In the genomic region with DNA sequence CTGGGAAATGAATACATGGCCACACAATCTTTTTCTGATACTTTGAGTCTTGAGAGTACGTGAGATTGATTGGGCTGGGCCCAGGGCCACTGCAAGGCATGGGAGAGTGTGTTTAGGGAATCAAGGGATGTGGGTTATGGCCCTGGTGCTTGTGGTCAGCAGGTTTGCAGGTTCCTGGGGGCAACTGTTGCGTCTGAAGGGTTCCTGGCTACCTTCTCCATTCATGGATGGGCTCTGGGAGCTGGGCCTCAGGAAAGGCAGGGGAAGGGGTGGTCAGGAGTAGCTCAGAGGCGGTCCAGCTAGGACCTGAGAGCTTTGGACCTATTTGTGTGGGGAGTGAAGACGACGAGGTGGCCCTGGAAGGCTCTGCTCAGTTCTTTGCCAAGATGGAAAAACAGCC, we compare ENCODE assay signal across 27 cellular contexts. TPM values are rescaled to one million over a fixed set of nuclear protein-coding genes. Genes with fewer than 3 reads are reported as not detected.
"Had no signal": no experiment of that assay in that cellular context is flagged by ENCODE, and none has a peak within 500 bp of the region (broad histone marks: within the 10 kb centered on the region; RNA-seq: fewer than 3 reads in every experiment).

No MANE protein-coding gene starts in this region.

- ATAC-seq: foreskin keratinocyte; lower lobe of right lung; natural killer cell treated with Interleukin-12 subunit alpha and Interleukin-12 subunit beta and Interleukin-15 and Interleukin-18, amount 100 ng/mL, for 72 hours; psoas muscle; right lobe of liver; stimulated activated naive B cell treated with anti-CD40 and anti-IgM and Interleukin-4, amounts not matched to agents 10 μg/mL and 1 μg/mL and 100 μg/mL, for 72 hours; stimulated activated naive CD8-positive, alpha-beta T cell treated with anti-CD3 and anti-CD28 coated beads, Interleukin-15, amount 100 ng/mL, for 72 hours had no signal

- H3K9me3 ChIP-seq: colonic mucosa, left ventricle myocardium inferior, lower lobe of right lung, psoas muscle, right lobe of liver, spleen, thoracic aorta, transverse colon had no signal

- FAIRE-seq: endothelial cell of umbilical vein, keratinocyte had no signal

- H3K36me3 ChIP-seq: colonic mucosa, left ventricle myocardium inferior, lower lobe of right lung, right lobe of liver, spleen, thoracic aorta, transverse colon had no signal

- H3K4me1 ChIP-seq: colonic mucosa, foreskin keratinocyte, lower lobe of right lung, psoas muscle, right lobe of liver, transverse colon had no signal

- H3K36me3 Mint-ChIP-seq: natural killer cell treated with Interleukin-12 subunit alpha and Interleukin-12 subunit beta and Interleukin-15 and Interleukin-18, amount 100 ng/mL, for 72 hours; stimulated activated naive B cell treated with anti-CD40 and anti-IgM and Interleukin-4, amounts not matched to agents 10 μg/mL and 1 μg/mL and 100 μg/mL, for 72 hours had no signal

- H3K27me3 ChIP-seq: colonic mucosa, right lobe of liver, transverse colon had no signal

- H3K4me3 Mint-ChIP-seq: endodermal cell; immature natural killer cell; memory B cell; natural killer cell treated with Interleukin-12 subunit alpha and Interleukin-12 subunit beta and Interleukin-15 and Interleukin-18, amount 100 ng/mL, for 72 hours; stimulated activated naive B cell treated with anti-CD40 and anti-IgM and Interleukin-4, amounts not matched to agents 10 μg/mL and 1 μg/mL and 100 μg/mL, for 72 hours; stimulated activated naive CD8-positive, alpha-beta T cell treated with anti-CD3 and anti-CD28 coated beads, Interleukin-15, amount 100 ng/mL, for 72 hours had no signal

- H3K27me3 Mint-ChIP-seq: natural killer cell treated with Interleukin-12 subunit alpha and Interleukin-12 subunit beta and Interleukin-15 and Interleukin-18, amount 100 ng/mL, for 72 hours; stimulated activated naive CD8-positive, alpha-beta T cell treated with anti-CD3 and anti-CD28 coated beads, Interleukin-15, amount 100 ng/mL, for 72 hours had no signal

- H3K4me3 ChIP-seq: colonic mucosa, left ventricle myocardium inferior, lower lobe of right lung, psoas muscle, right lobe of liver, spleen, thoracic aorta, transverse colon had no signal

- H3K9me3 Mint-ChIP-seq: immature natural killer cell; memory B cell; natural killer cell treated with Interleukin-12 subunit alpha and Interleukin-12 subunit beta and Interleukin-15 and Interleukin-18, amount 100 ng/mL, for 72 hours; stimulated activated naive B cell treated with anti-CD40 and anti-IgM and Interleukin-4, amounts not matched to agents 10 μg/mL and 1 μg/mL and 100 μg/mL, for 72 hours; stimulated activated naive CD8-positive, alpha-beta T cell treated with anti-CD3 and anti-CD28 coated beads, Interleukin-15, amount 100 ng/mL, for 72 hours had no signal

- H3K27ac Mint-ChIP-seq: endodermal cell; immature natural killer cell; memory B cell; natural killer cell treated with Interleukin-12 subunit alpha and Interleukin-12 subunit beta and Interleukin-15 and Interleukin-18, amount 100 ng/mL, for 72 hours; stimulated activated naive B cell treated with anti-CD40 and anti-IgM and Interleukin-4, amounts not matched to agents 10 μg/mL and 1 μg/mL and 100 μg/mL, for 72 hours; stimulated activated naive CD8-positive, alpha-beta T cell treated with anti-CD3 and anti-CD28 coated beads, Interleukin-15, amount 100 ng/mL, for 72 hours had no signal

- H3K27ac ChIP-seq: colonic mucosa, foreskin keratinocyte, left ventricle myocardium inferior, lower lobe of right lung, psoas muscle, right lobe of liver, spleen, thoracic aorta, transverse colon had no signal

- DNase-seq: cerebellar nuclear complex; colonic mucosa; effector CD4-positive, alpha-beta T cell; endodermal cell; erythroblast; foreskin keratinocyte; immature natural killer cell; left ventricle myocardium inferior; lower lobe of right lung; midbrain; occipital lobe; retina; spleen; stimulated activated CD4-positive, alpha-beta T cell treated with anti-CD3 and anti-CD28 coated beads, Interleukin-15, amount 100 ng/mL, for 24 hours; stimulated activated CD4-positive, alpha-beta T cell treated with anti-CD3 and anti-CD28 coated beads, Interleukin-1b, Interleukin-23, amount 100 ng/mL, for 48 hours; stimulated activated CD4-positive, alpha-beta T cell treated with anti-CD3 and anti-CD28 coated beads, Interleukin-4, amount 100 ng/mL, for 4 hours; stimulated activated naive B cell treated with anti-CD40 and anti-IgM and Interleukin-4, amounts not matched to agents 10 μg/mL and 1 μg/mL and 100 μg/mL, for 72 hours; stimulated activated naive CD8-positive, alpha-beta T cell treated with anti-CD3 and anti-CD28 coated beads, Interleukin-15, amount 100 ng/mL, for 72 hours; substantia nigra; transverse colon had no signal

RNA-seq across cellular contexts. Expression of a gene that starts 8.4 kb away (rescaled TPM):
- total RNA-seq: endothelial cell of umbilical vein, foreskin keratinocyte had no signal
